Comparison of ENCODE assay signal across 12 cellular contexts in genomic region chr16:72189865-72190371, GRCh38. TPM values are rescaled to one million over a fixed set of nuclear protein-coding genes. Genes with fewer than 3 reads are reported as not detected.
DNase-seq lines count a peak whose midpoint lies in the region; ATAC-seq and TF ChIP-seq lines count a peak whose summit lies in the region.
"Had no signal": no experiment of that assay in that cellular context is flagged by ENCODE, and none has a peak within 500 bp of the region (broad histone marks: within the 10 kb centered on the region; RNA-seq: fewer than 3 reads in every experiment).

No MANE protein-coding gene starts in this region.

- no peak overlapping the region for H2BK20ac ChIP-seq in IMR-90 (ENCODE audit: low read depth, low read length)

- TF ChIP-seq CTCF in AG04449 (IDR thresholded peaks at IDR 0.05; ENCODE audit: insufficient read depth, low read length, missing control alignments) (no peak), IMR-90 (conservative IDR thresholded peaks at IDR 0.05; ENCODE audit: low read depth, low read length) (no peak)

- no peak overlapping the region for H2BK5ac ChIP-seq in IMR-90 (ENCODE audit: low read depth, low read length, poor library complexity, severe bottlenecking)

- CTCF ChIA-PET in AG04449 (lab: Yijun Ruan, JAX) (no interaction called here), IMR-90 (lab: Yijun Ruan, JAX) (interaction anchor here (0.7 kb wide), 1 partner anchor 13 kb away, joined by 3 read pairs; no protein-coding TSS in a partner anchor)

- dilution Hi-C loops in IMR-90 (cut with HindIII; ENCODE audit: low sequenced_read_pairs, unreplicated experiment): no loop called here

- no peak overlapping the region for H3K27ac Mint-ChIP-seq in stimulated activated naive CD8-positive, alpha-beta T cell treated with anti-CD3 and anti-CD28 coated beads, Interleukin-15, amount 100 ng/mL, for 72 hours
- H3K27ac Mint-ChIP-seq in activated naive CD8-positive, alpha-beta T cell treated with anti-CD3 and anti-CD28 coated beads for 36 hours: no peak overlapping the region

- no peaks in the 10 kb centered on the region for H3K4me1 ChIP-seq in IMR-90 (ENCODE audit: control insufficient read depth, insufficient read depth, low read length)
- H3K4me1 ChIP-seq: gastroesophageal sphincter, pancreas had no signal

- H3K56ac ChIP-seq in IMR-90 (ENCODE audit: extremely low read depth, insufficient read depth, low read length): no peak overlapping the region

- no peaks in the 10 kb centered on the region for H3K36me3 ChIP-seq in IMR-90 (ENCODE audit: control insufficient read depth, insufficient read depth, low read length)
- H3K36me3 ChIP-seq: gastroesophageal sphincter, pancreas had no signal

- no peak for TF ChIP-seq POLR2A in IMR-90 (IDR thresholded peaks at IDR 0.05; ENCODE audit: low read depth, low read length)

- no peak overlapping the region for H4K5ac ChIP-seq in IMR-90 (ENCODE audit: low read depth, low read length)

- no peaks in the 10 kb centered on the region for H3K4me1 Mint-ChIP-seq in stimulated activated naive CD8-positive, alpha-beta T cell treated with anti-CD3 and anti-CD28 coated beads, Interleukin-15, amount 100 ng/mL, for 72 hours
- no peaks in the 10 kb centered on the region for H3K4me1 Mint-ChIP-seq in activated naive CD8-positive, alpha-beta T cell treated with anti-CD3 and anti-CD28 coated beads for 36 hours

- DNase-seq in AG04449 (ENCODE audit: low read depth, low spot score) (peak; percentile 5), IMR-90 (peak; percentile 51), caudate nucleus (lab: John Stamatoyannopoulos, UW) (peak in 13 of 61 donors; percentile 3 to 55 (median 18)), iris pigment epithelial cell (ENCODE audit: low read depth) (peak; percentile 90), COLO668 (lab: John Stamatoyannopoulos, UW; ENCODE audit: unreplicated experiment) (no peak)
- no peak for DNase-seq in stimulated activated naive CD8-positive, alpha-beta T cell treated with anti-CD3 and anti-CD28 coated beads, Interleukin-15, amount 100 ng/mL, for 72 hours
- no peak for DNase-seq in activated naive CD8-positive, alpha-beta T cell treated with anti-CD3 and anti-CD28 coated beads for 36 hours
- DNase-seq in activated CD4-positive, CD25-positive, alpha-beta regulatory T cell (lab: John Stamatoyannopoulos, UW): no peak
- DNase-seq: NCI-H187 treated with DMSO at 0.1 percent for 48 hours; pancreas; stimulated activated CD4-positive, alpha-beta T cell treated with anti-CD3 and anti-CD28 coated beads, Interleukin-4, amount 100 ng/mL, for 4 hours had no signal

- H3K36me3 Mint-ChIP-seq in activated naive CD8-positive, alpha-beta T cell treated with anti-CD3 and anti-CD28 coated beads for 36 hours: no peaks in the 10 kb centered on the region

- H3K4me3 Mint-ChIP-seq in stimulated activated naive CD8-positive, alpha-beta T cell treated with anti-CD3 and anti-CD28 coated beads, Interleukin-15, amount 100 ng/mL, for 72 hours: no peak overlapping the region
- H3K4me3 Mint-ChIP-seq in activated naive CD8-positive, alpha-beta T cell treated with anti-CD3 and anti-CD28 coated beads for 36 hours: no peak overlapping the region

- H2BK120ac ChIP-seq in IMR-90 (ENCODE audit: low read depth, low read length): no peak overlapping the region

- H3K79me1 ChIP-seq in IMR-90 (ENCODE audit: low read depth in 1 of 2, low read length in 2 of 2): no peaks in the 10 kb centered on the region

- POLR2A ChIA-PET in AG04449 (lab: Yijun Ruan, JAX) (no interaction called here), IMR-90 (lab: Charles Lee; ENCODE audit: unreplicated experiment) (no interaction called here)

- H3K18ac ChIP-seq in IMR-90 (ENCODE audit: low read depth, low read length): no peak overlapping the region

- no peak overlapping the region for H3K4me2 ChIP-seq in IMR-90 (ENCODE audit: low read depth, low read length)

- H3K23ac ChIP-seq in IMR-90 (ENCODE audit: low read depth, low read length): no peak overlapping the region

- H2BK15ac ChIP-seq in IMR-90 (ENCODE audit: low read depth, low read length): no peak overlapping the region

- no CpG with 5 or more reads among the region's 6 CpGs for WGBS in IMR-90 (ENCODE audit: extremely low coverage in 2 of 2, insufficient read length in 1 of 2), 2 experiments

- no peaks in the 10 kb centered on the region for H3K9me3 Mint-ChIP-seq in stimulated activated naive CD8-positive, alpha-beta T cell treated with anti-CD3 and anti-CD28 coated beads, Interleukin-15, amount 100 ng/mL, for 72 hours
- no peaks in the 10 kb centered on the region for H3K9me3 Mint-ChIP-seq in activated naive CD8-positive, alpha-beta T cell treated with anti-CD3 and anti-CD28 coated beads for 36 hours

- H3K9ac ChIP-seq in IMR-90 (ENCODE audit: low read depth, low read length): no peak overlapping the region

- no peaks in the 10 kb centered on the region for H3K27me3 ChIP-seq in IMR-90 (ENCODE audit: control insufficient read depth, insufficient read depth, low read length)
- H3K27me3 ChIP-seq: gastroesophageal sphincter, pancreas had no signal

- no peak overlapping the region for H2AK9ac ChIP-seq in IMR-90 (replicated peaks; ENCODE audit: low read depth, low read length, poor library complexity)

- peak; percentile 53 for ATAC-seq in IMR-90 (ENCODE audit: low read depth)
- no peak for ATAC-seq in stimulated activated naive CD8-positive, alpha-beta T cell treated with anti-CD3 and anti-CD28 coated beads, Interleukin-15, amount 100 ng/mL, for 72 hours
- ATAC-seq: gastroesophageal sphincter had no signal

- no TSS peak for BruUV-seq in IMR-90 (replicated peaks; lab: Mats Ljungman, UMichigan)

- H3K9me3 ChIP-seq in IMR-90 (ENCODE audit: control insufficient read depth, insufficient read depth, low read length): peaks cover 2% of the 10 kb centered on the region; the same call in 1 of the 2 replicates
- H3K9me3 ChIP-seq: gastroesophageal sphincter, pancreas had no signal

- TF ChIP-seq RAD21 in IMR-90 (IDR thresholded peaks at IDR 0.05; ENCODE audit: low read length): no peak

- no peak overlapping the region for H2AFZ ChIP-seq in IMR-90 (replicated peaks; ENCODE audit: low read length, poor library complexity)

- H3K14ac ChIP-seq in IMR-90 (replicated peaks; ENCODE audit: low read depth, low read length): no peak overlapping the region

- no peak overlapping the region for H3K27ac ChIP-seq in IMR-90 (ENCODE audit: insufficient read depth, low read length)
- peak overlapping the region; percentile 64 for H3K27ac ChIP-seq in caudate nucleus (ENCODE audit: low read depth, low read length)
- H3K27ac ChIP-seq: gastroesophageal sphincter, pancreas had no signal

- intact Hi-C loops in IMR-90 (cut with micrococcal nuclease): no loop called here

- no peak overlapping the region for H2AK5ac ChIP-seq in IMR-90 (ENCODE audit: low read depth, low read length)

- no peaks in the 10 kb centered on the region for H3K9me1 ChIP-seq in IMR-90 (ENCODE audit: insufficient read depth, low read length)

- no peak overlapping the region for H4K91ac ChIP-seq in IMR-90 (ENCODE audit: insufficient read depth, low read depth, low read length)

- H4K20me1 ChIP-seq in IMR-90 (ENCODE audit: insufficient read depth, low read length): no peaks in the 10 kb centered on the region

- H3K27me3 Mint-ChIP-seq in stimulated activated naive CD8-positive, alpha-beta T cell treated with anti-CD3 and anti-CD28 coated beads, Interleukin-15, amount 100 ng/mL, for 72 hours: no peaks in the 10 kb centered on the region
- H3K27me3 Mint-ChIP-seq in activated naive CD8-positive, alpha-beta T cell treated with anti-CD3 and anti-CD28 coated beads for 36 hours: no peaks in the 10 kb centered on the region

- H3K4me3 ChIP-seq in AG04449 (ENCODE audit: low read depth, low read length) (no peak overlapping the region), IMR-90 (ENCODE audit: insufficient read depth, low read depth, low read length) (no peak overlapping the region)
- H3K4me3 ChIP-seq: gastroesophageal sphincter, pancreas had no signal

- no peak overlapping the region for H4K8ac ChIP-seq in IMR-90 (ENCODE audit: low read depth in 2 of 2, low read length in 2 of 2)

- in situ Hi-C loops in IMR-90 (cut with MboI; ENCODE audit: low sequenced_read_pairs): no loop called here

- no peak overlapping the region for H3K4ac ChIP-seq in IMR-90 (ENCODE audit: low read depth, low read length)

TF ChIP-seq in IMR-90, 13 proteins besides CTCF, POLR2A, EP300 and RAD21:
- no peak for TF ChIP-seq SMC3 (IDR thresholded peaks at IDR 0.05; ENCODE audit: low read depth, low read length)
- TF ChIP-seq MAFK (IDR thresholded peaks at IDR 0.05; ENCODE audit: low read depth, low read length): no peak
- TF ChIP-seq RFX5 (IDR thresholded peaks at IDR 0.05; ENCODE audit: low read depth, low read length): no peak
- TF ChIP-seq USF2 (IDR thresholded peaks at IDR 0.05; ENCODE audit: low read depth, low read length): no peak
TF ChIP-seq in IMR-90: peak in this region for 0.

RNA-seq across cellular contexts. Expression of gene PMFBP1, which starts 18.0 kb away (rescaled TPM):
- total RNA-seq in IMR-90 (2012; rRNA removed): under 0.01 TPM in 1 of 2 replicates, not detected in the other
- polyA plus RNA-seq in IMR-90 (2012; rRNA removed): not detected in 2 replicates
- polyA plus RNA-seq in IMR-90 (2012; cell fraction: cytosol; rRNA removed): not detected in 2 replicates
- 0.14 TPM in 1 of 2 replicates, not detected in the other for polyA plus RNA-seq in IMR-90 (2012; cell fraction: nucleus; rRNA removed; ENCODE audit: low replicate concordance)
- total RNA-seq in activated naive CD8-positive, alpha-beta T cell treated with anti-CD3 and anti-CD28 coated beads for 36 hours: 1 to 10 TPM; 1.1 to 1.5 TPM

Comparison
In these comparisons a context has a peak if more than half of its experiments do, and no peak if none do; other contexts are left out.
1. DNase-seq: peak in AG04449 (single experiment), IMR-90 (single experiment) and iris pigment epithelial cell (single experiment); none in stimulated activated naive CD8-positive, alpha-beta T cell treated with anti-CD3 and anti-CD28 coated beads, Interleukin-15, amount 100 ng/mL, for 72 hours (0 of 2), activated naive CD8-positive, alpha-beta T cell treated with anti-CD3 and anti-CD28 coated beads for 36 hours (single experiment), activated CD4-positive, CD25-positive, alpha-beta regulatory T cell (0 of 4) and COLO668 (single experiment).